In genomic region chr7:132191418-132191817, GRCh38 we compare ENCODE assay signal across 18 cellular contexts.
"Had no signal": no experiment of that assay in that cellular context is flagged by ENCODE, and none has a peak within 500 bp of the region (broad histone marks: within the 10 kb centered on the region; RNA-seq: fewer than 3 reads in every experiment).

No MANE protein-coding gene starts in this region.

- DNase-seq: activated CD4-positive, CD25-positive, alpha-beta regulatory T cell treated with anti-CD3 and anti-CD28 coated beads, Interleukin-2, amount 50 U/mL, for 72 hours; activated naive CD4-positive, alpha-beta T cell; activated naive CD8-positive, alpha-beta T cell treated with anti-CD3 and anti-CD28 coated beads, Interleukin-2, amount 10 ng/mL, durations not matched to agents 7 days and 5 days; anterior cingulate cortex; glutamatergic neuron; hypothalamus; lower lobe of right lung; midbrain; naive B cell; right lobe of liver; stimulated activated naive CD8-positive, alpha-beta T cell treated with anti-CD3 and anti-CD28 coated beads, Interleukin-15, amount 100 ng/mL, for 72 hours; T-helper 1 cell; T1000; testis; upper lobe of right lung had no signal

- H3K27me3 ChIP-seq: cardiac muscle cell, right lobe of liver, testis, upper lobe of right lung had no signal

- H3K4me1 ChIP-seq: lower lobe of right lung, right lobe of liver, testis, upper lobe of right lung had no signal

- ATAC-seq: esophagus mucosa; lower lobe of right lung; right lobe of liver; stimulated activated naive CD8-positive, alpha-beta T cell treated with anti-CD3 and anti-CD28 coated beads, Interleukin-15, amount 100 ng/mL, for 72 hours; upper lobe of right lung had no signal

- H3K36me3 ChIP-seq: lower lobe of right lung, right lobe of liver, upper lobe of right lung had no signal

- H3K27ac ChIP-seq: cardiac muscle cell, lower lobe of right lung, right lobe of liver, testis, upper lobe of right lung had no signal

- H3K4me3 ChIP-seq: cardiac muscle cell, lower lobe of right lung, right lobe of liver, smooth muscle cell, testis, upper lobe of right lung had no signal

- H3K9me3 ChIP-seq: right lobe of liver, testis had no signal
